ENCODE assay signal across 23 cellular contexts in genomic region chr20:35595456-35595855, GRCh38.
"Had no signal": no experiment of that assay in that cellular context is flagged by ENCODE, and none has a peak within 500 bp of the region (broad histone marks: within the 10 kb centered on the region; RNA-seq: fewer than 3 reads in every experiment).

No MANE protein-coding gene starts in this region.

- H3K36me3 ChIP-seq: Peyer's patch had no signal

- H3K4me3 ChIP-seq: Peyer's patch had no signal

- DNase-seq: activated B cell treated with CpG ODN at 0.5 μM for 24 hours; activated CD4-positive, alpha-beta memory T cell treated with anti-CD3 and anti-CD28 coated beads for 36 hours; activated CD4-positive, alpha-beta T cell treated with anti-CD3 and anti-CD28 coated beads for 1 hour; activated CD4-positive, alpha-beta T cell treated with anti-CD3 and anti-CD28 coated beads, Interleukin-2, amount 10 ng/mL, durations not matched to agents 7 days and 5 days; activated CD8-positive, alpha-beta memory T cell treated with anti-CD3 and anti-CD28 coated beads for 24 hours; activated effector memory CD4-positive, alpha-beta T cell treated with anti-CD3 and anti-CD28 coated beads, Interleukin-2, amount 50 U/mL, for 16 hours; activated naive CD4-positive, alpha-beta T cell treated with anti-CD3 and anti-CD28 coated beads for 36 hours; activated T-cell treated with anti-CD3 and anti-CD28 coated beads, Interleukin-2, amount 50 U/mL, for 4 hours; amygdala; NCI-H1092; NCI-H1930; NCI-H2171; NCI-H2227 treated with DMSO at 0.1 percent for 48 hours; NCI-H526; NCI-H82; OCI-M1; Peyer's patch; SIG-M5; T-cell; T-helper 2 cell; T1000 had no signal

- ATAC-seq: activated T-cell treated with anti-CD3 and anti-CD28 coated beads, Interleukin-2, amount 50 U/mL, for 4 hours; T-cell had no signal

- H3K4me2 ChIP-seq: KMS-11 had no signal

- FAIRE-seq: TTC549 had no signal

- H3K27me3 ChIP-seq: Peyer's patch had no signal

- H3K27ac ChIP-seq: KMS-11, Peyer's patch had no signal

- H3K9ac ChIP-seq: KMS-11 had no signal

- H3K9me3 ChIP-seq: Peyer's patch had no signal
